10 cellular contexts compared by ENCODE assay signal in genomic region chr14:103279129-103280025, GRCh38. TPM values are rescaled to one million over a fixed set of nuclear protein-coding genes. Genes with fewer than 3 reads are reported as not detected.
DNase-seq lines count a peak whose midpoint lies in the region; ATAC-seq and TF ChIP-seq lines count a peak whose summit lies in the region.
"Had no signal": no experiment of that assay in that cellular context is flagged by ENCODE, and none has a peak within 500 bp of the region (broad histone marks: within the 10 kb centered on the region; RNA-seq: fewer than 3 reads in every experiment).

No MANE protein-coding gene starts in this region.

- H3K9me2 ChIP-seq in hepatocyte (replicated peaks; ENCODE audit: insufficient read depth): no peaks in the 10 kb centered on the region

- H3K27me3 ChIP-seq in CD4-positive, alpha-beta T cell (ENCODE audit: control insufficient read depth, insufficient read depth, low read length): peaks cover 74% of the 10 kb centered on the region
- peaks cover 13% of the 10 kb centered on the region for H3K27me3 ChIP-seq in hepatocyte

- H3K4me2 ChIP-seq in hepatocyte: peak overlapping the region; percentile 93

- peaks cover 79% of the 10 kb centered on the region for H3K27me3 Mint-ChIP-seq in CD4-positive, alpha-beta T cell
- peaks cover 85% of the 10 kb centered on the region for H3K27me3 Mint-ChIP-seq in activated naive CD8-positive, alpha-beta T cell treated with anti-CD3 and anti-CD28 coated beads for 36 hours

- no peak overlapping the region for H3K4me3 ChIP-seq in hepatocyte

- H2AFZ ChIP-seq in hepatocyte: peak overlapping the region; percentile 71

- H3K9me3 Mint-ChIP-seq in CD4-positive, alpha-beta T cell: no peaks in the 10 kb centered on the region
- no peaks in the 10 kb centered on the region for H3K9me3 Mint-ChIP-seq in activated naive CD8-positive, alpha-beta T cell treated with anti-CD3 and anti-CD28 coated beads for 36 hours

- TF ChIP-seq CTCF in CD4-positive, alpha-beta T cell (IDR thresholded peaks at IDR 0.05): no peak
- no peak for TF ChIP-seq CTCF in hepatocyte (IDR thresholded peaks at IDR 0.05; ENCODE audit: poor library complexity)

- POLR2A ChIA-PET in CD4-positive, alpha-beta T cell (lab: Charles Lee): no interaction called here

- no peaks in the 10 kb centered on the region for H3K9me3 ChIP-seq in CD4-positive, alpha-beta T cell (ENCODE audit: control insufficient read depth, low read length)
- no peaks in the 10 kb centered on the region for H3K9me3 ChIP-seq in hepatocyte (ENCODE audit: low read depth)

- H3K4me3 Mint-ChIP-seq in CD4-positive, alpha-beta T cell: peak overlapping the region; percentile 69
- H3K4me3 Mint-ChIP-seq in activated naive CD8-positive, alpha-beta T cell treated with anti-CD3 and anti-CD28 coated beads for 36 hours: peak overlapping the region; percentile 4

- H3K4me1 Mint-ChIP-seq in CD4-positive, alpha-beta T cell (ENCODE audit: low read depth): peaks cover 4% of the 10 kb centered on the region
- H3K4me1 Mint-ChIP-seq in activated naive CD8-positive, alpha-beta T cell treated with anti-CD3 and anti-CD28 coated beads for 36 hours: peaks cover 8% of the 10 kb centered on the region

- peaks cover 8% of the 10 kb centered on the region for H3K4me1 ChIP-seq in hepatocyte (ENCODE audit: insufficient read depth)

- CTCF ChIA-PET in CD4-positive, alpha-beta T cell (lab: Charles Lee): no interaction called here

- no peaks in the 10 kb centered on the region for H3K79me2 ChIP-seq in hepatocyte

- intact Hi-C loops in CD4-positive, alpha-beta T cell (cut with DNase I, micrococcal nuclease): no loop called here
- intact Hi-C loops in posterior vena cava (cut with DNase I): no loop called here

- H3K36me3 ChIP-seq in hepatocyte (replicated peaks; ENCODE audit: insufficient read depth, low read depth): no peaks in the 10 kb centered on the region

- DNase-seq in CD4-positive, alpha-beta T cell: no peak
- no peak for DNase-seq in activated naive CD8-positive, alpha-beta T cell treated with anti-CD3 and anti-CD28 coated beads for 36 hours
- no peak for DNase-seq in hepatocyte (ENCODE audit: low spot score)
- DNase-seq in posterior vena cava (ENCODE audit: low spot score): peak; percentile 75
- DNase-seq in amygdala (lab: John Stamatoyannopoulos, UW): no peak
- DNase-seq in OCI-M1 (lab: John Stamatoyannopoulos, UW): no peak
- DNase-seq in COR-L47 (lab: John Stamatoyannopoulos, UW): no peak
- DNase-seq: amniotic stem cell had no signal

- no peaks in the 10 kb centered on the region for H4K20me1 ChIP-seq in hepatocyte (ENCODE audit: insufficient read depth, poor library complexity, severe bottlenecking)

- 27% methylated on average over 80 of the region's 103 CpGs for WGBS in hepatocyte (ENCODE audit: low lambda C conversion rate, missing lambda C conversion rate)

- no peak overlapping the region for H3K27ac ChIP-seq in CD4-positive, alpha-beta T cell (ENCODE audit: low read depth, low read length)
- H3K27ac ChIP-seq in hepatocyte: no peak overlapping the region
- H3K27ac ChIP-seq: VCaP had no signal

- H3K27ac Mint-ChIP-seq in CD4-positive, alpha-beta T cell: no peak overlapping the region
- H3K27ac Mint-ChIP-seq in activated naive CD8-positive, alpha-beta T cell treated with anti-CD3 and anti-CD28 coated beads for 36 hours: no peak overlapping the region

- H3K36me3 Mint-ChIP-seq in CD4-positive, alpha-beta T cell (ENCODE audit: low read depth): no peaks in the 10 kb centered on the region
- peaks cover 1% of the 10 kb centered on the region for H3K36me3 Mint-ChIP-seq in activated naive CD8-positive, alpha-beta T cell treated with anti-CD3 and anti-CD28 coated beads for 36 hours

- no peak for ATAC-seq in CD4-positive, alpha-beta T cell (ENCODE audit: poor library complexity)
- no peak for ATAC-seq in GM21825 (IDR thresholded peaks at IDR 0.05; ENCODE audit: unreplicated experiment)

RNA-seq across cellular contexts. Expression of gene EIF5, which starts 54.7 kb away (rescaled TPM):
- 100 to 1,000 TPM; 658 TPM for total RNA-seq in CD4-positive, alpha-beta T cell
- total RNA-seq in activated naive CD8-positive, alpha-beta T cell treated with anti-CD3 and anti-CD28 coated beads for 36 hours: 100 to 1,000 TPM; 409 to 421 TPM
- total RNA-seq in hepatocyte (151 and 161 TPM in 2 replicates), posterior vena cava (100 to 1,000 TPM; 191 to 232 TPM)
- polyA plus RNA-seq in hepatocyte: 331 and 355 TPM in 2 replicates
